Comparison of ENCODE assay signal across 17 cellular contexts in the genomic region with DNA sequence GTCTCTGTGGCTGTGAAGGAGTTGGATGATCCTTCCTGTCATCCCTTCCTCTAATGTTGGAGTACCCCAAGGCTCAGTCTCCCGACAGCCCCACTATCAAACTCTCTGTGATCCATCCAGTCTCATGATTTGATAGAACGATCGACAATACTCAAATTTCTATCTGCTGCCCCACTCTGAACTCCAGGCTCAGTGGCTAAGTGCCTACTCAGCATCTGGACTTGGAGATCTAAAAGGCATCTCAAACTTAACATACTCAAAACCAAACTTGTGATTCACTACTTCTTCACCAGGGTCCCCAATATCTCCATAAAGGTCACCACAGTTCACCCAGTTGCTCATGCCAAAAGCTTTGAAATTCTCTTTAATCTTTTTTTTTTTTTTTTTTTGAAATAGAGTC.
"Had no signal": no experiment of that assay in that cellular context is flagged by ENCODE, and none has a peak within 500 bp of the region (broad histone marks: within the 10 kb centered on the region; RNA-seq: fewer than 3 reads in every experiment).

No MANE protein-coding gene starts in this region.

- H3K4me1 ChIP-seq: SJCRH30 had no signal

- H3K4me3 ChIP-seq: SJCRH30 had no signal

- H3K27ac ChIP-seq: KMS-11, SJCRH30 had no signal

- H3K9ac ChIP-seq: KMS-11 had no signal

- H3K4me2 ChIP-seq: KMS-11 had no signal

- DNase-seq: IMR-90, Kasumi-1, MM.1S, NCI-H1436, NCI-H187, NCI-H2029, NCI-H2081 treated with DMSO at 0.1 percent for 48 hours, NCI-H2171, NCI-H226, NCI-H446, NCI-H510A, NCI-H524 treated with DMSO at 0.1 percent for 48 hours, NCI-H69, PC-3, SJCRH30 had no signal

- H3K36me3 ChIP-seq: SJCRH30 had no signal

- FAIRE-seq: HepG2 had no signal
